8 cellular contexts compared by ENCODE assay signal in genomic region chr17:51764387-51764971, GRCh38.
DNase-seq lines count a peak whose midpoint lies in the region; ATAC-seq, FAIRE-seq and TF ChIP-seq lines count a peak whose summit lies in the region.

No MANE protein-coding gene starts in this region.

- no peaks in the 10 kb centered on the region for H3K4me1 ChIP-seq in neural progenitor cell

- H3K27me3 ChIP-seq in neural progenitor cell = no peaks in the 10 kb centered on the region

- H3K36me3 ChIP-seq in neural progenitor cell = no peaks in the 10 kb centered on the region

- H3K4me3 ChIP-seq in neural progenitor cell = no peak overlapping the region

- H3F3A ChIP-seq in neural progenitor cell (ENCODE audit: low read depth) = no peaks in the 10 kb centered on the region

- no peaks in the 10 kb centered on the region for H3K9me3 ChIP-seq in neural progenitor cell (ENCODE audit: low read depth)

- no peak overlapping the region for H3K9ac ChIP-seq in neural progenitor cell

- no peak overlapping the region for H2AFZ ChIP-seq in neural progenitor cell (replicated peaks)

- no peaks in the 10 kb centered on the region for H3K9me3 Mint-ChIP-seq in neural progenitor cell

- H3K36me3 Mint-ChIP-seq in neural progenitor cell = no peaks in the 10 kb centered on the region

- no peak overlapping the region for H3K27ac Mint-ChIP-seq in neural progenitor cell

- H3K4me3 Mint-ChIP-seq in neural progenitor cell = no peak overlapping the region

- no peaks in the 10 kb centered on the region for H3K79me2 ChIP-seq in neural progenitor cell (ENCODE audit: low read depth)

- peak; percentile 53 for DNase-seq in EL
- DNase-seq in HT1080 (ENCODE audit: low read depth) = peak; percentile 50
- DNase-seq in NOMO-1 treated with DMSO at 0.1 percent for 48 hours (lab: John Stamatoyannopoulos, UW; ENCODE audit: unreplicated experiment) = peak; percentile 31
- peak; percentile 8 for DNase-seq in activated T-cell treated with anti-CD3 and anti-CD28 coated beads for 1 hour (ENCODE audit: low read depth)
- peak; percentile 60 for DNase-seq in fibroblast of peridontal ligament (ENCODE audit: extremely low read depth)
- DNase-seq in neural progenitor cell (ENCODE audit: low spot score) = peak; percentile 84
- peak; percentile 79 for DNase-seq in urothelium cell line (ENCODE audit: low spot score)

- no peak overlapping the region for H3K27ac ChIP-seq in neural progenitor cell

- no peaks in the 10 kb centered on the region for H3K27me3 Mint-ChIP-seq in neural progenitor cell (ENCODE audit: insufficient read depth, low read depth)

- peaks cover 32% of the 10 kb centered on the region for H3K4me1 Mint-ChIP-seq in neural progenitor cell

- H4K20me1 ChIP-seq in neural progenitor cell (ENCODE audit: low read depth) = no peaks in the 10 kb centered on the region

- peak; percentile 92 for TF ChIP-seq CTCF in neural progenitor cell (IDR thresholded peaks at IDR 0.05)

- H3K4me2 ChIP-seq in neural progenitor cell = no peak overlapping the region

- peak; percentile 97 for ATAC-seq in GM21528 (IDR thresholded peaks at IDR 0.05; ENCODE audit: low FRiP score, unreplicated experiment)

- peak; percentile 73 for FAIRE-seq in urothelium cell line (lab: Jason Lieb, UNC)

Comparison
In these comparisons a context has a peak if more than half of its experiments do, and no peak if none do; other contexts are left out.
1. DNase-seq: peak in every context shown above with its lines; median percentile 84 in neural progenitor cell; 79 in urothelium cell line; 60 in fibroblast of peridontal ligament; 53 in EL; 50 in HT1080; 31 in NOMO-1 treated with DMSO at 0.1 percent for 48 hours; 8 in activated T-cell treated with anti-CD3 and anti-CD28 coated beads for 1 hour.